8 cellular contexts compared by ENCODE assay signal in genomic region chr10:100009793-100010676, GRCh38. TPM values are rescaled to one million over a fixed set of nuclear protein-coding genes. Genes with fewer than 3 reads are reported as not detected.
DNase-seq lines count a peak whose midpoint lies in the region; ATAC-seq lines count a peak whose summit lies in the region.

DNMBP (minus strand) TSS chr10:100009947; CDS start chr10:99972124, 37,823 bp downstream.

- CTCF ChIA-PET in activated CD8-positive, alpha-beta T cell treated with anti-CD3 and anti-CD28 coated beads, Interleukin-2, amount 10 ng/mL, durations not matched to agents 7 days and 5 days (lab: Charles Lee), result interaction anchor here (0.8 to 4.5 kb wide), 28 partner anchors 9 to 363 kb away, joined by 3 to 67 read pairs (median 4); partner anchors contain the start of genes COX15 and CUTC

- DNase-seq in AML-193 (lab: John Stamatoyannopoulos, UW) (peak; percentile 57 to 61), NCI-H526 treated with DMSO at 0.1 percent for 48 hours (lab: John Stamatoyannopoulos, UW) (peak; percentile 13), lung microvascular endothelial cell (ENCODE audit: low read depth in 2 of 2) (peak; percentile 91 to 94)
- DNase-seq in activated CD8-positive, alpha-beta T cell treated with anti-CD3 and anti-CD28 coated beads, Interleukin-2, amount 10 ng/mL, durations not matched to agents 7 days and 5 days, result peak; percentile 85
- peak; percentile 70 for DNase-seq in effector CD8-positive, alpha-beta T cell (lab: John Stamatoyannopoulos, UW)
- DNase-seq in stimulated activated CD4-positive, alpha-beta T cell treated with anti-CD3 and anti-CD28 coated beads, TNF-alpha, amount 100 ng/mL, for 4 hours (ENCODE audit: low read depth in 3 of 3), result peak; percentile 68 to 79 (median 72)

- H3K4me3 Mint-ChIP-seq in activated CD8-positive, alpha-beta T cell treated with anti-CD3 and anti-CD28 coated beads, Interleukin-2, amount 10 ng/mL, durations not matched to agents 7 days and 5 days, result peak within 1 kb of the TSS; percentile 86

- H3K4me1 Mint-ChIP-seq in activated CD8-positive, alpha-beta T cell treated with anti-CD3 and anti-CD28 coated beads, Interleukin-2, amount 10 ng/mL, durations not matched to agents 7 days and 5 days (ENCODE audit: low read depth), result peaks cover 37% of the 10 kb centered on the region

- POLR2A ChIA-PET in activated CD8-positive, alpha-beta T cell treated with anti-CD3 and anti-CD28 coated beads, Interleukin-2, amount 10 ng/mL, durations not matched to agents 7 days and 5 days (lab: Charles Lee), result interaction anchor here (1.0 to 1.5 kb wide), 2 partner anchors 14 to 278 kb away, joined by 3 to 6 read pairs; partner anchors contain the start of genes COX15 and CUTC

- H3K27ac Mint-ChIP-seq in activated CD8-positive, alpha-beta T cell treated with anti-CD3 and anti-CD28 coated beads, Interleukin-2, amount 10 ng/mL, durations not matched to agents 7 days and 5 days, result peak within 1 kb of the TSS; percentile 77

- no peaks in the 10 kb centered on the region for H3K9me3 Mint-ChIP-seq in activated CD8-positive, alpha-beta T cell treated with anti-CD3 and anti-CD28 coated beads, Interleukin-2, amount 10 ng/mL, durations not matched to agents 7 days and 5 days (ENCODE audit: insufficient read depth)

- peaks cover 36% of the 10 kb centered on the region for H3K27me3 Mint-ChIP-seq in activated CD8-positive, alpha-beta T cell treated with anti-CD3 and anti-CD28 coated beads, Interleukin-2, amount 10 ng/mL, durations not matched to agents 7 days and 5 days (ENCODE audit: low read depth)

- ATAC-seq in GM18868 (IDR thresholded peaks at IDR 0.05; ENCODE audit: unreplicated experiment), result peak; percentile 46
- peak; percentile 59 for ATAC-seq in HG03103 (IDR thresholded peaks at IDR 0.05; ENCODE audit: low read depth, unreplicated experiment)
- peak; percentile 98 for ATAC-seq in activated CD8-positive, alpha-beta T cell treated with anti-CD3 and anti-CD28 coated beads, Interleukin-2, amount 10 ng/mL, durations not matched to agents 7 days and 5 days

- H3K36me3 Mint-ChIP-seq in activated CD8-positive, alpha-beta T cell treated with anti-CD3 and anti-CD28 coated beads, Interleukin-2, amount 10 ng/mL, durations not matched to agents 7 days and 5 days (ENCODE audit: low read depth), result no peaks in the 10 kb centered on the region

RNA-seq across cellular contexts. Expression of gene DNMBP, which starts in this region (rescaled TPM):
- 1 to 10 TPM; 4.1 to 4.4 TPM for total RNA-seq in activated CD8-positive, alpha-beta T cell treated with anti-CD3 and anti-CD28 coated beads, Interleukin-2, amount 10 ng/mL, durations not matched to agents 7 days and 5 days
- 20.5 and 31.7 TPM in 2 replicates for total RNA-seq in lung microvascular endothelial cell

Comparison
In these comparisons a context has a peak if more than half of its experiments do, and no peak if none do; other contexts are left out.
1. Peak in every context shown above with its lines: DNase-seq and ATAC-seq.
2. DNase-seq: peak in every context shown above with its lines; median percentile 92 in lung microvascular endothelial cell; 85 in activated CD8-positive, alpha-beta T cell treated with anti-CD3 and anti-CD28 coated beads, Interleukin-2, amount 10 ng/mL, durations not matched to agents 7 days and 5 days; 72 in stimulated activated CD4-positive, alpha-beta T cell treated with anti-CD3 and anti-CD28 coated beads, TNF-alpha, amount 100 ng/mL, for 4 hours; 70 in effector CD8-positive, alpha-beta T cell; 59 in AML-193; 13 in NCI-H526 treated with DMSO at 0.1 percent for 48 hours.
3. ATAC-seq: peak in every context shown above with its lines; median percentile 98 in activated CD8-positive, alpha-beta T cell treated with anti-CD3 and anti-CD28 coated beads, Interleukin-2, amount 10 ng/mL, durations not matched to agents 7 days and 5 days; 59 in HG03103; 46 in GM18868.